Comparison of ENCODE assay signal across 1 cellular context in the genomic region with DNA sequence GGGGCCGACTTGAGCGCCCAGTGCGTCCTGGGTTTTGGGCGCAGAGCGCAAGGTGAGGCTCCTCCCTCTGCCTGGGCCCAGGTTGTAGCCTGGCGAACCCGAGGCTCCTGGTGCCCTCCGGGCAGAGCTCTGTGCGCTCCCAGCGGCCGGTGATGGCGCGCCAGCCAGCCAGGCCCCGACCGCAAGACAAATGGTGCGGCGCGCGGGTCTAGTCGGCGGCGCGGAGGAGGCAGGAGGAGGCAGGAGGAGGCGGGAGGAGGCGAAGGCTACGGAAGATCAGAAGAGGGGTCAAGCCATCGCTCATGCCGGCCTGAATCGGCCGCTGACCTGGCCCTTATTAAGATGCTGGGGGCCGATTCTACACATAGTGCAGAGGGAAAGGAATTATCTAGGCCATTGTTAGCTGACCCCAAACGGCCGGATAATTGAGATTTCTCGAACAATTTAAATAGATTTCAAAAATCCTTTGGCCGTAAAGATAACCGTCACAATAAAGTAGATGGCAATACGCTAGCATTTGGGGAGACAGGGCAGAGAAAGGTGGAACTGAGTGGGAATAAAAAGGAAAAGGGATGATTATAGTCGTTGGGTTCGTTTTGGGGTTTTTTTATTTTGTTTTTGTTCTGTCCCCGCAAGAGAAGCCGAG.
TF ChIP-seq lines count a peak whose summit lies in the region.

No MANE protein-coding gene starts in this region.

TF ChIP-seq in H1, 55 proteins besides CTCF, POLR2A, EP300 and RAD21 (continued from another document):
- TF ChIP-seq NANOG (IDR thresholded peaks at IDR 0.05; ENCODE audit: insufficient read depth, low read depth, low read length, poor library complexity, severe bottlenecking) (no peak), FOSL1 (IDR thresholded peaks at IDR 0.05; ENCODE audit: insufficient read depth, low read depth, low read length) (no peak), CREB1 (IDR thresholded peaks at IDR 0.05) (no peak), SIX5 (IDR thresholded peaks at IDR 0.05; ENCODE audit: low read depth, low read length) (no peak), JUND (IDR thresholded peaks at IDR 0.05; ENCODE audit: low read length) (no peak), RFX5 (IDR thresholded peaks at IDR 0.05; ENCODE audit: borderline replicate concordance, low read depth, low read length) (no peak), CBX8 (IDR thresholded peaks at IDR 0.05; ENCODE audit: borderline replicate concordance, low read depth, low read length) (no peak), KDM5A (IDR thresholded peaks at IDR 0.05; ENCODE audit: low read length) (no peak), RXRA (IDR thresholded peaks at IDR 0.05; ENCODE audit: insufficient read depth, low read depth, low read length) (no peak), TEAD4 (IDR thresholded peaks at IDR 0.05; ENCODE audit: low read depth, low read length) (no peak), TAF7 (optimal IDR thresholded peaks at IDR 0.05; ENCODE audit: borderline replicate concordance, low read depth, low read length) (no peak), BCL11A (IDR thresholded peaks at IDR 0.05; ENCODE audit: low read depth in 2 of 2, low read length in 2 of 2) (no peak), SUZ12 (IDR thresholded peaks at IDR 0.05; ENCODE audit: low read length) (peak; percentile 45), SIRT6 (IDR thresholded peaks at IDR 0.05; ENCODE audit: low read length) (no peak), POU5F1 (IDR thresholded peaks at IDR 0.05; ENCODE audit: low read depth, low read length) (no peak), SP4 (IDR thresholded peaks at IDR 0.05; ENCODE audit: low read length) (no peak), CHD1 (IDR thresholded peaks at IDR 0.05; ENCODE audit: low read depth, low read length) (no peak), TBP (IDR thresholded peaks at IDR 0.05; ENCODE audit: low read depth, low read length) (peak; percentile 64), BACH1 (IDR thresholded peaks at IDR 0.05; ENCODE audit: low read length) (no peak), SP2 (IDR thresholded peaks at IDR 0.05; ENCODE audit: low read length) (no peak), PHF8 (conservative IDR thresholded peaks at IDR 0.05; ENCODE audit: low read depth, low read length) (no peak), SIN3A (conservative IDR thresholded peaks at IDR 0.05 in 1 of 2, IDR thresholded peaks at IDR 0.05 in 1 of 2; ENCODE audit: low read depth in 1 of 2, low read length in 2 of 2) (no peak), TCF12 (IDR thresholded peaks at IDR 0.05; ENCODE audit: low read depth, low read length) (0 out of 2 replicates have a peak, but pooled peaks have one; percentile 9), CTBP2 (IDR thresholded peaks at IDR 0.05; ENCODE audit: borderline replicate concordance, insufficient read depth, insufficient read length, low read length) (no peak), GTF2F1 (IDR thresholded peaks at IDR 0.05; ENCODE audit: borderline replicate concordance, low read depth, low read length) (no peak), SAP30 (IDR thresholded peaks at IDR 0.05; ENCODE audit: insufficient read depth, insufficient replicate concordance, low read length) (no peak), HDAC2 (IDR thresholded peaks at IDR 0.05; ENCODE audit: borderline replicate concordance in 1 of 2, low read depth in 2 of 2, low read length in 2 of 2) (no peak), JUN (IDR thresholded peaks at IDR 0.05; ENCODE audit: low read depth, low read length) (no peak), TAF1 (IDR thresholded peaks at IDR 0.05; ENCODE audit: low read depth, low read length) (no peak), CHD2 (IDR thresholded peaks at IDR 0.05; ENCODE audit: low read length) (no peak), ASH2L (IDR thresholded peaks at IDR 0.05; ENCODE audit: low read length) (no peak), RNF2 (IDR thresholded peaks at IDR 0.05; ENCODE audit: borderline replicate concordance, low read depth, low read length, missing control alignments, poor library complexity, severe bottlenecking) (peak; percentile 63)
- TF ChIP-seq, protein P1, sequence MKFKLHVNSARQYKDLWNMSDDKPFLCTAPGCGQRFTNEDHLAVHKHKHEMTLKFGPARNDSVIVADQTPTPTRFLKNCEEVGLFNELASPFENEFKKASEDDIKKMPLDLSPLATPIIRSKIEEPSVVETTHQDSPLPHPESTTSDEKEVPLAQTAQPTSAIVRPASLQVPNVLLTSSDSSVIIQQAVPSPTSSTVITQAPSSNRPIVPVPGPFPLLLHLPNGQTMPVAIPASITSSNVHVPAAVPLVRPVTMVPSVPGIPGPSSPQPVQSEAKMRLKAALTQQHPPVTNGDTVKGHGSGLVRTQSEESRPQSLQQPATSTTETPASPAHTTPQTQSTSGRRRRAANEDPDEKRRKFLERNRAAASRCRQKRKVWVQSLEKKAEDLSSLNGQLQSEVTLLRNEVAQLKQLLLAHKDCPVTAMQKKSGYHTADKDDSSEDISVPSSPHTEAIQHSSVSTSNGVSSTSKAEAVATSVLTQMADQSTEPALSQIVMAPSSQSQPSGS (IDR thresholded peaks at IDR 0.05; ENCODE audit: low read length) = no peak
- TF ChIP-seq, protein P2, sequence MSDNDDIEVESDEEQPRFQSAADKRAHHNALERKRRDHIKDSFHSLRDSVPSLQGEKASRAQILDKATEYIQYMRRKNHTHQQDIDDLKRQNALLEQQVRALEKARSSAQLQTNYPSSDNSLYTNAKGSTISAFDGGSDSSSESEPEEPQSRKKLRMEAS (IDR thresholded peaks at IDR 0.05) = peak; percentile 65; the same call in 1 of the 2 replicates
- TF ChIP-seq, protein P3, sequence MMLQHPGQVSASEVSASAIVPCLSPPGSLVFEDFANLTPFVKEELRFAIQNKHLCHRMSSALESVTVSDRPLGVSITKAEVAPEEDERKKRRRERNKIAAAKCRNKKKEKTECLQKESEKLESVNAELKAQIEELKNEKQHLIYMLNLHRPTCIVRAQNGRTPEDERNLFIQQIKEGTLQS (IDR thresholded peaks at IDR 0.05; ENCODE audit: insufficient read depth, low read depth, low read length) = no peak
- TF ChIP-seq, protein P4, sequence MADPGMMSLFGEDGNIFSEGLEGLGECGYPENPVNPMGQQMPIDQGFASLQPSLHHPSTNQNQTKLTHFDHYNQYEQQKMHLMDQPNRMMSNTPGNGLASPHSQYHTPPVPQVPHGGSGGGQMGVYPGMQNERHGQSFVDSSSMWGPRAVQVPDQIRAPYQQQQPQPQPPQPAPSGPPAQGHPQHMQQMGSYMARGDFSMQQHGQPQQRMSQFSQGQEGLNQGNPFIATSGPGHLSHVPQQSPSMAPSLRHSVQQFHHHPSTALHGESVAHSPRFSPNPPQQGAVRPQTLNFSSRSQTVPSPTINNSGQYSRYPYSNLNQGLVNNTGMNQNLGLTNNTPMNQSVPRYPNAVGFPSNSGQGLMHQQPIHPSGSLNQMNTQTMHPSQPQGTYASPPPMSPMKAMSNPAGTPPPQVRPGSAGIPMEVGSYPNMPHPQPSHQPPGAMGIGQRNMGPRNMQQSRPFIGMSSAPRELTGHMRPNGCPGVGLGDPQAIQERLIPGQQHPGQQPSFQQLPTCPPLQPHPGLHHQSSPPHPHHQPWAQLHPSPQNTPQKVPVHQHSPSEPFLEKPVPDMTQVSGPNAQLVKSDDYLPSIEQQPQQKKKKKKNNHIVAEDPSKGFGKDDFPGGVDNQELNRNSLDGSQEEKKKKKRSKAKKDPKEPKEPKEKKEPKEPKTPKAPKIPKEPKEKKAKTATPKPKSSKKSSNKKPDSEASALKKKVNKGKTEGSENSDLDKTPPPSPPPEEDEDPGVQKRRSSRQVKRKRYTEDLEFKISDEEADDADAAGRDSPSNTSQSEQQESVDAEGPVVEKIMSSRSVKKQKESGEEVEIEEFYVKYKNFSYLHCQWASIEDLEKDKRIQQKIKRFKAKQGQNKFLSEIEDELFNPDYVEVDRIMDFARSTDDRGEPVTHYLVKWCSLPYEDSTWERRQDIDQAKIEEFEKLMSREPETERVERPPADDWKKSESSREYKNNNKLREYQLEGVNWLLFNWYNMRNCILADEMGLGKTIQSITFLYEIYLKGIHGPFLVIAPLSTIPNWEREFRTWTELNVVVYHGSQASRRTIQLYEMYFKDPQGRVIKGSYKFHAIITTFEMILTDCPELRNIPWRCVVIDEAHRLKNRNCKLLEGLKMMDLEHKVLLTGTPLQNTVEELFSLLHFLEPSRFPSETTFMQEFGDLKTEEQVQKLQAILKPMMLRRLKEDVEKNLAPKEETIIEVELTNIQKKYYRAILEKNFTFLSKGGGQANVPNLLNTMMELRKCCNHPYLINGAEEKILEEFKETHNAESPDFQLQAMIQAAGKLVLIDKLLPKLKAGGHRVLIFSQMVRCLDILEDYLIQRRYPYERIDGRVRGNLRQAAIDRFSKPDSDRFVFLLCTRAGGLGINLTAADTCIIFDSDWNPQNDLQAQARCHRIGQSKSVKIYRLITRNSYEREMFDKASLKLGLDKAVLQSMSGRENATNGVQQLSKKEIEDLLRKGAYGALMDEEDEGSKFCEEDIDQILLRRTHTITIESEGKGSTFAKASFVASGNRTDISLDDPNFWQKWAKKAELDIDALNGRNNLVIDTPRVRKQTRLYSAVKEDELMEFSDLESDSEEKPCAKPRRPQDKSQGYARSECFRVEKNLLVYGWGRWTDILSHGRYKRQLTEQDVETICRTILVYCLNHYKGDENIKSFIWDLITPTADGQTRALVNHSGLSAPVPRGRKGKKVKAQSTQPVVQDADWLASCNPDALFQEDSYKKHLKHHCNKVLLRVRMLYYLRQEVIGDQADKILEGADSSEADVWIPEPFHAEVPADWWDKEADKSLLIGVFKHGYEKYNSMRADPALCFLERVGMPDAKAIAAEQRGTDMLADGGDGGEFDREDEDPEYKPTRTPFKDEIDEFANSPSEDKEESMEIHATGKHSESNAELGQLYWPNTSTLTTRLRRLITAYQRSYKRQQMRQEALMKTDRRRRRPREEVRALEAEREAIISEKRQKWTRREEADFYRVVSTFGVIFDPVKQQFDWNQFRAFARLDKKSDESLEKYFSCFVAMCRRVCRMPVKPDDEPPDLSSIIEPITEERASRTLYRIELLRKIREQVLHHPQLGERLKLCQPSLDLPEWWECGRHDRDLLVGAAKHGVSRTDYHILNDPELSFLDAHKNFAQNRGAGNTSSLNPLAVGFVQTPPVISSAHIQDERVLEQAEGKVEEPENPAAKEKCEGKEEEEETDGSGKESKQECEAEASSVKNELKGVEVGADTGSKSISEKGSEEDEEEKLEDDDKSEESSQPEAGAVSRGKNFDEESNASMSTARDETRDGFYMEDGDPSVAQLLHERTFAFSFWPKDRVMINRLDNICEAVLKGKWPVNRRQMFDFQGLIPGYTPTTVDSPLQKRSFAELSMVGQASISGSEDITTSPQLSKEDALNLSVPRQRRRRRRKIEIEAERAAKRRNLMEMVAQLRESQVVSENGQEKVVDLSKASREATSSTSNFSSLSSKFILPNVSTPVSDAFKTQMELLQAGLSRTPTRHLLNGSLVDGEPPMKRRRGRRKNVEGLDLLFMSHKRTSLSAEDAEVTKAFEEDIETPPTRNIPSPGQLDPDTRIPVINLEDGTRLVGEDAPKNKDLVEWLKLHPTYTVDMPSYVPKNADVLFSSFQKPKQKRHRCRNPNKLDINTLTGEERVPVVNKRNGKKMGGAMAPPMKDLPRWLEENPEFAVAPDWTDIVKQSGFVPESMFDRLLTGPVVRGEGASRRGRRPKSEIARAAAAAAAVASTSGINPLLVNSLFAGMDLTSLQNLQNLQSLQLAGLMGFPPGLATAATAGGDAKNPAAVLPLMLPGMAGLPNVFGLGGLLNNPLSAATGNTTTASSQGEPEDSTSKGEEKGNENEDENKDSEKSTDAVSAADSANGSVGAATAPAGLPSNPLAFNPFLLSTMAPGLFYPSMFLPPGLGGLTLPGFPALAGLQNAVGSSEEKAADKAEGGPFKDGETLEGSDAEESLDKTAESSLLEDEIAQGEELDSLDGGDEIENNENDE (IDR thresholded peaks at IDR 0.05; ENCODE audit: insufficient replicate concordance, low read length) = no peak
- TF ChIP-seq, protein P5, sequence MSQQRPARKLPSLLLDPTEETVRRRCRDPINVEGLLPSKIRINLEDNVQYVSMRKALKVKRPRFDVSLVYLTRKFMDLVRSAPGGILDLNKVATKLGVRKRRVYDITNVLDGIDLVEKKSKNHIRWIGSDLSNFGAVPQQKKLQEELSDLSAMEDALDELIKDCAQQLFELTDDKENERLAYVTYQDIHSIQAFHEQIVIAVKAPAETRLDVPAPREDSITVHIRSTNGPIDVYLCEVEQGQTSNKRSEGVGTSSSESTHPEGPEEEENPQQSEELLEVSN (IDR thresholded peaks at IDR 0.05) = peak; percentile 74; the same call in 1 of the 2 replicates
- TF ChIP-seq, protein P6, sequence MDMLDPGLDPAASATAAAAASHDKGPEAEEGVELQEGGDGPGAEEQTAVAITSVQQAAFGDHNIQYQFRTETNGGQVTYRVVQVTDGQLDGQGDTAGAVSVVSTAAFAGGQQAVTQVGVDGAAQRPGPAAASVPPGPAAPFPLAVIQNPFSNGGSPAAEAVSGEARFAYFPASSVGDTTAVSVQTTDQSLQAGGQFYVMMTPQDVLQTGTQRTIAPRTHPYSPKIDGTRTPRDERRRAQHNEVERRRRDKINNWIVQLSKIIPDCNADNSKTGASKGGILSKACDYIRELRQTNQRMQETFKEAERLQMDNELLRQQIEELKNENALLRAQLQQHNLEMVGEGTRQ (IDR thresholded peaks at IDR 0.05; ENCODE audit: low read length) = no peak
